In genomic region chr12:132205271-132206092, GRCh38 we compare ENCODE assay signal across 12 cellular contexts.
A peak's percentile ranks its signal among the peaks of the same experiment; 100 is the strongest.
DNase-seq lines count a peak whose midpoint lies in the region; ATAC-seq and TF ChIP-seq lines count a peak whose summit lies in the region.
"Had no signal": no experiment of that assay in that cellular context is flagged by ENCODE, and none has a peak within 500 bp of the region (broad histone marks: within the 10 kb centered on the region; RNA-seq: fewer than 3 reads in every experiment).

No MANE protein-coding gene starts in this region.

- no peak overlapping the region for H3K27ac ChIP-seq in RWPE2 (ENCODE audit: poor library complexity, severe bottlenecking)
- H3K27ac ChIP-seq: adrenal gland, skin epidermis, tibial artery had no signal

- H3K4me3 Mint-ChIP-seq in stimulated activated effector memory CD8-positive, alpha-beta T cell treated with anti-CD3 and anti-CD28 coated beads, Interleukin-12 subunit alpha, Interleukin-12 subunit beta, amount 100 ng/mL, for 72 hours, result peak overlapping the region; percentile 17

- H3K4me1 Mint-ChIP-seq in stimulated activated effector memory CD8-positive, alpha-beta T cell treated with anti-CD3 and anti-CD28 coated beads, Interleukin-12 subunit alpha, Interleukin-12 subunit beta, amount 100 ng/mL, for 72 hours, result no peaks in the 10 kb centered on the region

- H3K4me3 ChIP-seq in GM06990 (replicated peaks; ENCODE audit: low read depth, low read length) (peak overlapping the region; percentile 12), RWPE2 (ENCODE audit: severe bottlenecking) (no peak overlapping the region)
- H3K4me3 ChIP-seq: adrenal gland had no signal

- no peak overlapping the region for H3K27ac Mint-ChIP-seq in stimulated activated effector memory CD8-positive, alpha-beta T cell treated with anti-CD3 and anti-CD28 coated beads, Interleukin-12 subunit alpha, Interleukin-12 subunit beta, amount 100 ng/mL, for 72 hours

- H3K36me3 Mint-ChIP-seq in stimulated activated effector memory CD8-positive, alpha-beta T cell treated with anti-CD3 and anti-CD28 coated beads, Interleukin-12 subunit alpha, Interleukin-12 subunit beta, amount 100 ng/mL, for 72 hours, result no peaks in the 10 kb centered on the region

- H3K9me3 Mint-ChIP-seq in stimulated activated effector memory CD8-positive, alpha-beta T cell treated with anti-CD3 and anti-CD28 coated beads, Interleukin-12 subunit alpha, Interleukin-12 subunit beta, amount 100 ng/mL, for 72 hours, result no peaks in the 10 kb centered on the region

- no peak for TF ChIP-seq CTCF in GM06990 (IDR thresholded peaks at IDR 0.05; ENCODE audit: insufficient read depth, low read length, poor library complexity, severe bottlenecking)
- TF ChIP-seq CTCF in RWPE2 (IDR thresholded peaks at IDR 0.05; ENCODE audit: poor library complexity, severe bottlenecking), result no peak

- no peak for DNase-seq in GM06990 (ENCODE audit: extremely low read depth, insufficient read length)
- DNase-seq in RWPE2 (ENCODE audit: low spot score), result no peak
- DNase-seq in left kidney (ENCODE audit: low read depth, low spot score), result peak; percentile 81
- DNase-seq in stimulated activated effector memory CD8-positive, alpha-beta T cell treated with anti-CD3 and anti-CD28 coated beads, Interleukin-12 subunit alpha, Interleukin-12 subunit beta, amount 100 ng/mL, for 72 hours (ENCODE audit: low spot score in 2 of 2), result no peak
- no peak for DNase-seq in activated gamma-delta T cell (lab: John Stamatoyannopoulos, UW)
- no peak for DNase-seq in AML-193 (lab: John Stamatoyannopoulos, UW)
- DNase-seq: activated CD4-positive, CD25-positive, alpha-beta regulatory T cell; adrenal gland; NCI-H2171 treated with DMSO at 0.1 percent for 48 hours had no signal

- H3K4me1 ChIP-seq in RWPE2 (ENCODE audit: insufficient read depth, poor library complexity, severe bottlenecking), result no peaks in the 10 kb centered on the region
- H3K4me1 ChIP-seq: adrenal gland had no signal

- ATAC-seq in RWPE2 (ENCODE audit: low read depth), result peak; percentile 40; the same call in 1 of the 3 replicates
- no peak for ATAC-seq in stimulated activated effector memory CD8-positive, alpha-beta T cell treated with anti-CD3 and anti-CD28 coated beads, Interleukin-12 subunit alpha, Interleukin-12 subunit beta, amount 100 ng/mL, for 72 hours
- no peak for ATAC-seq in GM19455 (IDR thresholded peaks at IDR 0.05; ENCODE audit: unreplicated experiment)

- H3K36me3 ChIP-seq in GM06990 (ENCODE audit: control insufficient read depth, insufficient read depth, low read length) (no peaks in the 10 kb centered on the region), RWPE2 (ENCODE audit: low read depth) (no peaks in the 10 kb centered on the region)
- H3K36me3 ChIP-seq: adrenal gland, tibial artery had no signal

- H3K9me3 ChIP-seq in RWPE2 (ENCODE audit: severe bottlenecking), result no peaks in the 10 kb centered on the region
- H3K9me3 ChIP-seq: adrenal gland had no signal

- H3K27me3 ChIP-seq in GM06990 (replicated peaks; ENCODE audit: control insufficient read depth, insufficient read depth, low read length) (no peaks in the 10 kb centered on the region; the same call in 1 of the 2 replicates), RWPE2 (ENCODE audit: insufficient read depth, poor library complexity, severe bottlenecking) (peaks cover 62% of the 10 kb centered on the region)
